In genomic region chr16:680625-680945, GRCh38 we compare ENCODE assay signal across 1 cellular context.
TF ChIP-seq lines count a peak whose summit lies in the region.

No MANE protein-coding gene starts in this region.

TF ChIP-seq in endothelial cell of umbilical vein, 7 proteins besides CTCF, POLR2A, EP300 and RAD21:
- no peak for TF ChIP-seq MAX (IDR thresholded peaks at IDR 0.05; ENCODE audit: insufficient read depth, insufficient read length)
- no peak for TF ChIP-seq EZH2 (IDR thresholded peaks at IDR 0.05; ENCODE audit: borderline replicate concordance, low read depth, low read length, severe bottlenecking)
- no peak for TF ChIP-seq FOS (IDR thresholded peaks at IDR 0.05; ENCODE audit: borderline replicate concordance, insufficient read depth, low read length)
- no peak for TF ChIP-seq MYC (IDR thresholded peaks at IDR 0.05; ENCODE audit: low read depth, low read length)
- TF ChIP-seq JUN (IDR thresholded peaks at IDR 0.05; ENCODE audit: borderline replicate concordance, insufficient read depth, insufficient read length, low read depth), result no peak
- TF ChIP-seq POLR2AphosphoS5 (IDR thresholded peaks at IDR 0.05; ENCODE audit: insufficient read depth, low read depth, low read length), result no peak
- no peak for TF ChIP-seq GATA2 (IDR thresholded peaks at IDR 0.05; ENCODE audit: insufficient read depth, insufficient read length, low read depth, low read length)
